19 cellular contexts compared by ENCODE assay signal in genomic region chr5:40270274-40270855, GRCh38.
DNase-seq lines count a peak whose midpoint lies in the region; ATAC-seq and TF ChIP-seq lines count a peak whose summit lies in the region.
"Had no signal": no experiment of that assay in that cellular context is flagged by ENCODE, and none has a peak within 500 bp of the region (broad histone marks: within the 10 kb centered on the region; RNA-seq: fewer than 3 reads in every experiment).

No MANE protein-coding gene starts in this region.

- no peak for TF ChIP-seq CTCF in omental fat pad (IDR thresholded peaks at IDR 0.05)

- peak; percentile 23 for DNase-seq in activated CD4-positive, alpha-beta T cell treated with anti-CD3 and anti-CD28 coated beads for 36 hours
- DNase-seq in activated CD4-positive, alpha-beta T cell treated with anti-CD3 and anti-CD28 coated beads, Interleukin-2, amount 50 U/mL, for 4 hours = no peak
- no peak for DNase-seq in activated naive CD4-positive, alpha-beta T cell (lab: John Stamatoyannopoulos, UW)
- DNase-seq in NCI-H82 (lab: John Stamatoyannopoulos, UW) (peak; percentile 50), omental fat pad (ENCODE audit: low spot score) (no peak), caudate nucleus (lab: John Stamatoyannopoulos, UW) (no peak)
- DNase-seq: 8988T; BE2C; CD4-positive, alpha-beta T cell; Karpas-422; MG63; NCI-H1092; NCI-H1694; NCI-H524 treated with DMSO at 0.1 percent for 48 hours; OCI-M1; RPMI8226; SIG-M5 had no signal

- peak; percentile 83 for ATAC-seq in activated CD4-positive, alpha-beta T cell treated with anti-CD3 and anti-CD28 coated beads for 36 hours
- ATAC-seq in omental fat pad (ENCODE audit: low FRiP score) (peak; percentile 15), HG02981 (IDR thresholded peaks at IDR 0.05; ENCODE audit: unreplicated experiment) (no peak)

- CTCF ChIA-PET in activated CD4-positive, alpha-beta T cell treated with anti-CD3 and anti-CD28 coated beads for 36 hours (lab: Charles Lee) = interaction anchor here (0.6 to 1.0 kb wide), 3 partner anchors 54 to 554 kb away, joined by 3 to 4 read pairs (median 3); no protein-coding TSS in a partner anchor

- H3K27me3 Mint-ChIP-seq in activated CD4-positive, alpha-beta T cell treated with anti-CD3 and anti-CD28 coated beads for 36 hours = no peaks in the 10 kb centered on the region
- no peaks in the 10 kb centered on the region for H3K27me3 Mint-ChIP-seq in activated naive CD4-positive, alpha-beta T cell treated with anti-CD3 and anti-CD28 coated beads, Interleukin-2, amount 50 U/mL, for 24 hours
- H3K27me3 Mint-ChIP-seq: CD4-positive, alpha-beta T cell had no signal

- peaks cover 4% of the 10 kb centered on the region for H3K36me3 Mint-ChIP-seq in activated CD4-positive, alpha-beta T cell treated with anti-CD3 and anti-CD28 coated beads for 36 hours (ENCODE audit: low read depth)
- H3K36me3 Mint-ChIP-seq in activated naive CD4-positive, alpha-beta T cell treated with anti-CD3 and anti-CD28 coated beads, Interleukin-2, amount 50 U/mL, for 24 hours = no peaks in the 10 kb centered on the region

- peaks cover 2% of the 10 kb centered on the region for H3K9me3 Mint-ChIP-seq in activated CD4-positive, alpha-beta T cell treated with anti-CD3 and anti-CD28 coated beads for 36 hours (ENCODE audit: low read depth)
- no peaks in the 10 kb centered on the region for H3K9me3 Mint-ChIP-seq in activated naive CD4-positive, alpha-beta T cell treated with anti-CD3 and anti-CD28 coated beads, Interleukin-2, amount 50 U/mL, for 24 hours
- H3K9me3 Mint-ChIP-seq: CD4-positive, alpha-beta T cell had no signal

- H3K4me1 Mint-ChIP-seq in activated CD4-positive, alpha-beta T cell treated with anti-CD3 and anti-CD28 coated beads for 36 hours = peaks cover 51% of the 10 kb centered on the region
- H3K4me1 Mint-ChIP-seq in activated naive CD4-positive, alpha-beta T cell treated with anti-CD3 and anti-CD28 coated beads, Interleukin-2, amount 50 U/mL, for 24 hours = peaks cover 18% of the 10 kb centered on the region

- H3K27ac Mint-ChIP-seq in activated CD4-positive, alpha-beta T cell treated with anti-CD3 and anti-CD28 coated beads for 36 hours = peak overlapping the region; percentile 67
- H3K27ac Mint-ChIP-seq in activated naive CD4-positive, alpha-beta T cell treated with anti-CD3 and anti-CD28 coated beads, Interleukin-2, amount 50 U/mL, for 24 hours = peak overlapping the region; percentile 14
- H3K27ac Mint-ChIP-seq: CD4-positive, alpha-beta T cell had no signal

- no peak overlapping the region for H3K27ac ChIP-seq in caudate nucleus (ENCODE audit: low read depth, low read length)

- intact Hi-C loops in activated CD4-positive, alpha-beta T cell treated with anti-CD3 and anti-CD28 coated beads for 36 hours (cut with DNase I, micrococcal nuclease) = loop anchor here in 1 of 2 experiments (10.0 kb wide), 3 partner anchors 326 to 1096 kb away; partner anchors contain the start of gene RPL37

- POLR2A ChIA-PET in activated CD4-positive, alpha-beta T cell treated with anti-CD3 and anti-CD28 coated beads for 36 hours (lab: Charles Lee) = interaction anchor here (0.6 to 1.1 kb wide), 3 partner anchors 12 to 806 kb away, joined by 3 to 4 read pairs (median 3); no protein-coding TSS in a partner anchor

- no peak overlapping the region for H3K4me3 Mint-ChIP-seq in activated CD4-positive, alpha-beta T cell treated with anti-CD3 and anti-CD28 coated beads for 36 hours
- no peak overlapping the region for H3K4me3 Mint-ChIP-seq in activated naive CD4-positive, alpha-beta T cell treated with anti-CD3 and anti-CD28 coated beads, Interleukin-2, amount 50 U/mL, for 24 hours
- H3K4me3 Mint-ChIP-seq: CD4-positive, alpha-beta T cell had no signal

Comparison
In these comparisons a context has a peak if more than half of its experiments do, and no peak if none do; other contexts are left out.
1. DNase-seq: peak in activated CD4-positive, alpha-beta T cell treated with anti-CD3 and anti-CD28 coated beads for 36 hours (single experiment) and NCI-H82 (single experiment); none in activated CD4-positive, alpha-beta T cell treated with anti-CD3 and anti-CD28 coated beads, Interleukin-2, amount 50 U/mL, for 4 hours (0 of 2), activated naive CD4-positive, alpha-beta T cell (0 of 4), omental fat pad (single experiment) and caudate nucleus (0 of 61).